ENCODE assay signal across 8 cellular contexts in genomic region chr2:157404363-157404762, GRCh38. TPM values are rescaled to one million over a fixed set of nuclear protein-coding genes. Genes with fewer than 3 reads are reported as not detected.
DNase-seq lines count a peak whose midpoint lies in the region; ATAC-seq and TF ChIP-seq lines count a peak whose summit lies in the region.

No MANE protein-coding gene starts in this region.

- no peaks in the 10 kb centered on the region for H3K4me1 ChIP-seq in suprapubic skin

- H3K27me3 ChIP-seq in suprapubic skin = no peaks in the 10 kb centered on the region

- TF ChIP-seq CTCF in GM13976 (IDR thresholded peaks at IDR 0.05; ENCODE audit: borderline replicate concordance, control extremely low read depth, extremely low read depth, insufficient read depth, missing control alignments) (no peak), suprapubic skin (IDR thresholded peaks at IDR 0.05) (no peak)

- no peaks in the 10 kb centered on the region for H3K9me3 ChIP-seq in suprapubic skin

- no peak for TF ChIP-seq EP300 in suprapubic skin (IDR thresholded peaks at IDR 0.05)

- no peak overlapping the region for H3K27ac ChIP-seq in suprapubic skin

- no peak overlapping the region for H3K4me3 ChIP-seq in suprapubic skin

- DNase-seq in GM13976 (ENCODE audit: low spot score) = peak; percentile 72
- DNase-seq in NCI-H226 = peak; percentile 3
- peak; percentile 66 for DNase-seq in activated naive CD4-positive, alpha-beta T cell treated with Interleukin-2 at 50 U/mL for 16 hours
- DNase-seq in stimulated activated CD4-positive, alpha-beta T cell treated with anti-CD3 and anti-CD28 coated beads, TNF-alpha, amount 100 ng/mL, for 24 hours (ENCODE audit: low read depth in 3 of 3) = peak; percentile 25 to 46 (median 36)
- DNase-seq in suprapubic skin (ENCODE audit: low spot score in 2 of 2) = no peak
- DNase-seq in NCI-H128 (lab: John Stamatoyannopoulos, UW; ENCODE audit: unreplicated experiment) = no peak
- DNase-seq in UCSD-AML1 (lab: John Stamatoyannopoulos, UW; ENCODE audit: unreplicated experiment) = no peak

- in situ Hi-C loops in GM13976 (cut with MboI; ENCODE audit: low sequenced_read_pairs, unreplicated experiment) = no loop called here

- H3K36me3 ChIP-seq in suprapubic skin = no peaks in the 10 kb centered on the region

- no peak for TF ChIP-seq POLR2A in suprapubic skin (IDR thresholded peaks at IDR 0.05)

- 77% methylated on average over 2 of the region's 2 CpGs for WGBS in suprapubic skin

- ATAC-seq in HG02571 (IDR thresholded peaks at IDR 0.05; ENCODE audit: unreplicated experiment) = peak; percentile 76

RNA-seq across cellular contexts. Expression of gene CYTIP, which starts 39.5 kb away (rescaled TPM):
- 1 to 10 TPM; 2.1 to 9.6 (median 6.1) TPM for total RNA-seq in suprapubic skin

Comparison
In these comparisons a context has a peak if more than half of its experiments do, and no peak if none do; other contexts are left out.
1. DNase-seq: peak in GM13976 (single experiment), NCI-H226 (single experiment), activated naive CD4-positive, alpha-beta T cell treated with Interleukin-2 at 50 U/mL for 16 hours (single experiment) and stimulated activated CD4-positive, alpha-beta T cell treated with anti-CD3 and anti-CD28 coated beads, TNF-alpha, amount 100 ng/mL, for 24 hours (3 of 3); none in suprapubic skin (0 of 2), NCI-H128 (single experiment) and UCSD-AML1 (single experiment).